Comparison of ENCODE assay signal across 14 cellular contexts in the genomic region with DNA sequence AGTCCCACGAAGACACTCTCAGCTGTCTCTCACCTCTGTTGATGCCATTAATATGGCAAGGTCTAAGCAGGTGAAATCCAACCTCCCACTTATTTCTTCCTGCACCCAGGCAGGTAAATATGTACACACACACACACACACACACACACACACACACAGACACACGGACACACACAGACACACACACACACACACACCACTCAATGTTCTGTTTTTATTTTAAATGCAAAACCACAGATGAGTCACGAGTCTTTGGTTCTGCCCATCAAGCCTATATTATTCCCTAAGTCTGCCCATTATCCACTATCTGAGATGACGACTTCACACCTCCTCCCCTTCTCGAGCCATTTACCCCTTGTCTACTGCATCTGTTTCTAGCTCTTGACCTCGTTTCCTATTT.
DNase-seq lines count a peak whose midpoint lies in the region; ATAC-seq, FAIRE-seq and TF ChIP-seq lines count a peak whose summit lies in the region.
"Had no signal": no experiment of that assay in that cellular context is flagged by ENCODE, and none has a peak within 500 bp of the region (broad histone marks: within the 10 kb centered on the region; RNA-seq: fewer than 3 reads in every experiment).

No MANE protein-coding gene starts in this region.

- H3K4me2 ChIP-seq in BLaER1 = peak overlapping the region; percentile 23; the same call in 1 of the 2 replicates
- H3K4me2 ChIP-seq in BLaER1 treated with 17β-estradiol and CSF1 and Interleukin-3, amounts not matched to agents 10 nM and 100 nM = peak overlapping the region in 8 of 11 experiments; percentile 24 to 52 (median 36); a peak in 15 of 22 replicates
- H3K4me2 ChIP-seq: A549 had no signal

- H3K4me3 ChIP-seq in BLaER1 (no peak overlapping the region), bronchial epithelial cell (ENCODE audit: low read depth, low read length) (no peak overlapping the region), foreskin fibroblast (ENCODE audit: low read depth in 1 of 2, low read length in 2 of 2) (no peak overlapping the region)
- no peak overlapping the region for H3K4me3 ChIP-seq in BLaER1 treated with 17β-estradiol and CSF1 and Interleukin-3, amounts not matched to agents 10 nM and 100 nM
- H3K4me3 ChIP-seq: A549, K562 had no signal

- no peak overlapping the region for H3K27ac ChIP-seq in BLaER1
- H3K27ac ChIP-seq in BLaER1 treated with 17β-estradiol and CSF1 and Interleukin-3, amounts not matched to agents 10 nM and 100 nM = no peak overlapping the region
- H3K27ac ChIP-seq in KOPT-K1 (ENCODE audit: low read depth, low read length, poor library complexity, severe bottlenecking) = peak overlapping the region; percentile 53
- H3K27ac ChIP-seq: A549 had no signal

- peak; percentile 15 for DNase-seq in bronchial epithelial cell (ENCODE audit: low read depth)
- DNase-seq in foreskin fibroblast = no peak
- DNase-seq: BE2C; CD8-positive, alpha-beta memory T cell; GOT3; H9 had no signal

- H3K4me1 ChIP-seq in BLaER1 = peaks cover 11% of the 10 kb centered on the region; the same call in 1 of the 2 replicates
- H3K4me1 ChIP-seq in BLaER1 treated with 17β-estradiol and CSF1 and Interleukin-3, amounts not matched to agents 10 nM and 100 nM = peaks cover 0 to 14% (median 13%) of the 10 kb centered on the region in 10 experiments; a peak in 16 of 20 replicates
- H3K4me1 ChIP-seq: A549, BE2C, Caco-2 had no signal

- TF ChIP-seq CTCF in bronchial epithelial cell (IDR thresholded peaks at IDR 0.05; ENCODE audit: insufficient read depth, low read length, severe bottlenecking) (no peak), foreskin fibroblast (IDR thresholded peaks at IDR 0.05; ENCODE audit: low read depth, low read length) (no peak)

- no peak for ATAC-seq in GM21825 (IDR thresholded peaks at IDR 0.05; ENCODE audit: unreplicated experiment)
- ATAC-seq: A549, K562 had no signal

- H4K20me1 ChIP-seq in BLaER1 = no peaks in the 10 kb centered on the region
- peaks cover 0 to 18% (median 0%) of the 10 kb centered on the region in 11 experiments; a peak in 2 of 22 replicates for H4K20me1 ChIP-seq in BLaER1 treated with 17β-estradiol and CSF1 and Interleukin-3, amounts not matched to agents 10 nM and 100 nM

- FAIRE-seq in bronchial epithelial cell (lab: Jason Lieb, UNC) = no peak
- FAIRE-seq: A549, GM12891, K562 had no signal

- no peaks in the 10 kb centered on the region for H3K27me3 ChIP-seq in BLaER1
- no peaks in the 10 kb centered on the region for H3K27me3 ChIP-seq in BLaER1 treated with 17β-estradiol and CSF1 and Interleukin-3, amounts not matched to agents 10 nM and 100 nM
- no peaks in the 10 kb centered on the region for H3K27me3 ChIP-seq in bronchial epithelial cell (ENCODE audit: control insufficient read depth, insufficient read depth, low read length)
- H3K27me3 ChIP-seq: BE2C had no signal

- no peaks in the 10 kb centered on the region for H3K36me3 ChIP-seq in BLaER1
- H3K36me3 ChIP-seq in BLaER1 treated with 17β-estradiol and CSF1 and Interleukin-3, amounts not matched to agents 10 nM and 100 nM = peaks cover 0 to 24% (median 0%) of the 10 kb centered on the region in 11 experiments; a peak in 3 of 22 replicates
- peaks cover 23% of the 10 kb centered on the region for H3K36me3 ChIP-seq in KOPT-K1 (ENCODE audit: insufficient read depth, low read length)
- no peaks in the 10 kb centered on the region for H3K36me3 ChIP-seq in bronchial epithelial cell (ENCODE audit: control insufficient read depth, insufficient read depth, low read length)
- H3K36me3 ChIP-seq: BE2C had no signal

- H3K9me3 ChIP-seq in BLaER1 (no peaks in the 10 kb centered on the region), KOPT-K1 (ENCODE audit: insufficient read depth, low read length, poor library complexity, severe bottlenecking) (no peaks in the 10 kb centered on the region)
- no peaks in the 10 kb centered on the region for H3K9me3 ChIP-seq in BLaER1 treated with 17β-estradiol and CSF1 and Interleukin-3, amounts not matched to agents 10 nM and 100 nM (replicated peaks in 1 of 11)
- H3K9me3 ChIP-seq: A549, BE2C, Caco-2 had no signal

- no peak overlapping the region for H3K9ac ChIP-seq in BLaER1
- H3K9ac ChIP-seq in BLaER1 treated with 17β-estradiol and CSF1 and Interleukin-3, amounts not matched to agents 10 nM and 100 nM = no peak overlapping the region
